10 cellular contexts compared by ENCODE assay signal in genomic region chr2:211093743-211094303, GRCh38.
DNase-seq lines count a peak whose midpoint lies in the region; ATAC-seq, FAIRE-seq and TF ChIP-seq lines count a peak whose summit lies in the region.
"Had no signal": no experiment of that assay in that cellular context is flagged by ENCODE, and none has a peak within 500 bp of the region (broad histone marks: within the 10 kb centered on the region; RNA-seq: fewer than 3 reads in every experiment).

No MANE protein-coding gene starts in this region.

- DNase-seq in NCI-H345 (lab: John Stamatoyannopoulos, UW) (peak; percentile 13), NCI-H345 treated with DMSO at 0.1 percent for 48 hours (lab: John Stamatoyannopoulos, UW; ENCODE audit: unreplicated experiment) (no peak), renal cortical epithelial cell (ENCODE audit: low read depth) (peak; percentile 18), hypothalamus (lab: John Stamatoyannopoulos, UW) (no peak), frontal cortex (ENCODE audit: low spot score in 2 of 2) (no peak)
- DNase-seq in effector memory CD8-positive, alpha-beta T cell = no peak
- DNase-seq: activated gamma-delta T cell; stimulated activated CD4-positive, alpha-beta T cell treated with anti-CD3 and anti-CD28 coated beads, Interleukin-2, amount 100 ng/mL, for 24 hours had no signal

- H3K4me1 Mint-ChIP-seq in brain = peaks cover 2% of the 10 kb centered on the region
- H3K4me1 Mint-ChIP-seq in effector memory CD8-positive, alpha-beta T cell (ENCODE audit: low read depth in 2 of 2) = no peaks in the 10 kb centered on the region

- no peak for FAIRE-seq in frontal cortex (lab: Jason Lieb, UNC)

- no peak overlapping the region for H3K27ac Mint-ChIP-seq in brain
- no peak overlapping the region for H3K27ac Mint-ChIP-seq in effector memory CD8-positive, alpha-beta T cell

- peaks cover 7% of the 10 kb centered on the region for H3K36me3 Mint-ChIP-seq in brain
- no peaks in the 10 kb centered on the region for H3K36me3 Mint-ChIP-seq in effector memory CD8-positive, alpha-beta T cell (ENCODE audit: insufficient read depth)

- no peaks in the 10 kb centered on the region for H3K27me3 Mint-ChIP-seq in brain
- no peaks in the 10 kb centered on the region for H3K27me3 Mint-ChIP-seq in effector memory CD8-positive, alpha-beta T cell

- H3K9me3 Mint-ChIP-seq in brain = peaks cover 11 to 19% (median 18%) of the 10 kb centered on the region in 5 experiments
- peaks cover 0 to 8% of the 10 kb centered on the region in 2 donors for H3K9me3 Mint-ChIP-seq in effector memory CD8-positive, alpha-beta T cell

- TF ChIP-seq CTCF in brain (conservative IDR thresholded peaks at IDR 0.05) = peak; percentile 24 to 50

- peak; percentile 65 for ATAC-seq in HG03354 (IDR thresholded peaks at IDR 0.05; ENCODE audit: poor library complexity, severe bottlenecking, unreplicated experiment)
- ATAC-seq in effector memory CD8-positive, alpha-beta T cell (replicated peaks) = no peak

- H3K4me3 Mint-ChIP-seq in brain = no peak overlapping the region
- H3K4me3 Mint-ChIP-seq in effector memory CD8-positive, alpha-beta T cell = no peak overlapping the region

Comparison
In these comparisons a context has a peak if more than half of its experiments do, and no peak if none do; other contexts are left out.
1. DNase-seq: peak in NCI-H345 (single experiment) and renal cortical epithelial cell (single experiment); none in NCI-H345 treated with DMSO at 0.1 percent for 48 hours (single experiment), effector memory CD8-positive, alpha-beta T cell (0 of 3), hypothalamus (0 of 51) and frontal cortex (0 of 2).